19 cellular contexts compared by ENCODE assay signal in genomic region chr18:63787673-63788072, GRCh38. TPM values are rescaled to one million over a fixed set of nuclear protein-coding genes. Genes with fewer than 3 reads are reported as not detected.
"Had no signal": no experiment of that assay in that cellular context is flagged by ENCODE, and none has a peak within 500 bp of the region (broad histone marks: within the 10 kb centered on the region; RNA-seq: fewer than 3 reads in every experiment).

No MANE protein-coding gene starts in this region.

- H3K4me1 ChIP-seq: neural progenitor cell, prostate gland, vagina had no signal

- H3K4me2 ChIP-seq: neural progenitor cell had no signal

- H3K36me3 ChIP-seq: neural progenitor cell, prostate gland, vagina had no signal

- H3K27ac ChIP-seq: neural progenitor cell, prostate gland, skin epidermis, vagina had no signal

- H3K4me3 ChIP-seq: neural progenitor cell, prostate gland, skin epidermis, vagina had no signal

- H2AFZ ChIP-seq: neural progenitor cell had no signal

- H3K9me3 ChIP-seq: prostate gland, vagina had no signal

- DNase-seq: activated CD4-positive, alpha-beta T cell treated with anti-CD3 and anti-CD28 coated beads, Interleukin-2, amount 10 ng/mL, durations not matched to agents 7 days and 5 days; activated naive CD4-positive, alpha-beta T cell treated with anti-CD3 and anti-CD28 coated beads for 36 hours; activated T-cell treated with anti-CD3 and anti-CD28 coated beads, Interleukin-2, amount 50 U/mL, for 24 hours; central memory CD4-positive, alpha-beta T cell; head of caudate nucleus; left ventricle myocardium superior; right cardiac atrium; stimulated activated CD4-positive, alpha-beta T cell treated with anti-CD3 and anti-CD28 coated beads, Interleukin-15, amount 100 ng/mL, for 24 hours; T-helper 9 cell had no signal

- H3K9ac ChIP-seq: neural progenitor cell had no signal

- H3K27me3 ChIP-seq: neural progenitor cell, vagina had no signal

- ATAC-seq: left ventricle myocardium superior, right cardiac atrium had no signal

RNA-seq across cellular contexts. Expression of gene SERPINB7, which starts 12.5 kb away (rescaled TPM):
- total RNA-seq: activated CD4-positive, alpha-beta T cell treated with anti-CD3 and anti-CD28 coated beads, Interleukin-2, amount 10 ng/mL, durations not matched to agents 7 days and 5 days; activated CD8-positive, alpha-beta T cell treated with anti-CD3 and anti-CD28 coated beads, Interleukin-2, amount 10 ng/mL, durations not matched to agents 7 days and 5 days; activated naive CD4-positive, alpha-beta T cell treated with anti-CD3 and anti-CD28 coated beads for 36 hours; activated T-helper 2 cell treated with anti-CD3 and anti-CD28 coated beads, Interferon-gamma antibody, Interleukin-2, Interleukin-4, amounts not matched to agents 10 μg/mL and 5 μg/mL and 100 μg/mL, durations not matched to agents 14 hours and 24 hours and 36 hours; frontal cortex; left ventricle myocardium superior; mononuclear cell; osteocyte; right cardiac atrium; temporal lobe had no signal
- polyA plus RNA-seq: right cardiac atrium had no signal
